In genomic region chr13:76754414-76754813, GRCh38 we compare ENCODE assay signal across 1 cellular context.
TF ChIP-seq lines count a peak whose summit lies in the region.

No MANE protein-coding gene starts in this region.

TF ChIP-seq in IMR-90, 13 proteins besides CTCF, POLR2A, EP300 and RAD21:
- TF ChIP-seq CHD1 (IDR thresholded peaks at IDR 0.05; ENCODE audit: low read depth, low read length) (no peak), BHLHE40 (IDR thresholded peaks at IDR 0.05; ENCODE audit: low read depth, low read length) (no peak), SMC3 (IDR thresholded peaks at IDR 0.05; ENCODE audit: low read depth, low read length) (no peak), MAZ (IDR thresholded peaks at IDR 0.05; ENCODE audit: borderline replicate concordance, low read depth, low read length) (no peak), RCOR1 (IDR thresholded peaks at IDR 0.05; ENCODE audit: insufficient replicate concordance, low read length) (no peak), NFE2L2 (IDR thresholded peaks at IDR 0.05; ENCODE audit: low read depth, low read length) (no peak)
- TF ChIP-seq, protein P1, sequence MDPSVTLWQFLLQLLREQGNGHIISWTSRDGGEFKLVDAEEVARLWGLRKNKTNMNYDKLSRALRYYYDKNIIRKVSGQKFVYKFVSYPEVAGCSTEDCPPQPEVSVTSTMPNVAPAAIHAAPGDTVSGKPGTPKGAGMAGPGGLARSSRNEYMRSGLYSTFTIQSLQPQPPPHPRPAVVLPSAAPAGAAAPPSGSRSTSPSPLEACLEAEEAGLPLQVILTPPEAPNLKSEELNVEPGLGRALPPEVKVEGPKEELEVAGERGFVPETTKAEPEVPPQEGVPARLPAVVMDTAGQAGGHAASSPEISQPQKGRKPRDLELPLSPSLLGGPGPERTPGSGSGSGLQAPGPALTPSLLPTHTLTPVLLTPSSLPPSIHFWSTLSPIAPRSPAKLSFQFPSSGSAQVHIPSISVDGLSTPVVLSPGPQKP (IDR thresholded peaks at IDR 0.05; ENCODE audit: borderline replicate concordance, low read depth, low read length), result no peak
- TF ChIP-seq, protein P2, sequence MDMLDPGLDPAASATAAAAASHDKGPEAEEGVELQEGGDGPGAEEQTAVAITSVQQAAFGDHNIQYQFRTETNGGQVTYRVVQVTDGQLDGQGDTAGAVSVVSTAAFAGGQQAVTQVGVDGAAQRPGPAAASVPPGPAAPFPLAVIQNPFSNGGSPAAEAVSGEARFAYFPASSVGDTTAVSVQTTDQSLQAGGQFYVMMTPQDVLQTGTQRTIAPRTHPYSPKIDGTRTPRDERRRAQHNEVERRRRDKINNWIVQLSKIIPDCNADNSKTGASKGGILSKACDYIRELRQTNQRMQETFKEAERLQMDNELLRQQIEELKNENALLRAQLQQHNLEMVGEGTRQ (IDR thresholded peaks at IDR 0.05; ENCODE audit: low read depth, low read length), result no peak
